In the genomic region with DNA sequence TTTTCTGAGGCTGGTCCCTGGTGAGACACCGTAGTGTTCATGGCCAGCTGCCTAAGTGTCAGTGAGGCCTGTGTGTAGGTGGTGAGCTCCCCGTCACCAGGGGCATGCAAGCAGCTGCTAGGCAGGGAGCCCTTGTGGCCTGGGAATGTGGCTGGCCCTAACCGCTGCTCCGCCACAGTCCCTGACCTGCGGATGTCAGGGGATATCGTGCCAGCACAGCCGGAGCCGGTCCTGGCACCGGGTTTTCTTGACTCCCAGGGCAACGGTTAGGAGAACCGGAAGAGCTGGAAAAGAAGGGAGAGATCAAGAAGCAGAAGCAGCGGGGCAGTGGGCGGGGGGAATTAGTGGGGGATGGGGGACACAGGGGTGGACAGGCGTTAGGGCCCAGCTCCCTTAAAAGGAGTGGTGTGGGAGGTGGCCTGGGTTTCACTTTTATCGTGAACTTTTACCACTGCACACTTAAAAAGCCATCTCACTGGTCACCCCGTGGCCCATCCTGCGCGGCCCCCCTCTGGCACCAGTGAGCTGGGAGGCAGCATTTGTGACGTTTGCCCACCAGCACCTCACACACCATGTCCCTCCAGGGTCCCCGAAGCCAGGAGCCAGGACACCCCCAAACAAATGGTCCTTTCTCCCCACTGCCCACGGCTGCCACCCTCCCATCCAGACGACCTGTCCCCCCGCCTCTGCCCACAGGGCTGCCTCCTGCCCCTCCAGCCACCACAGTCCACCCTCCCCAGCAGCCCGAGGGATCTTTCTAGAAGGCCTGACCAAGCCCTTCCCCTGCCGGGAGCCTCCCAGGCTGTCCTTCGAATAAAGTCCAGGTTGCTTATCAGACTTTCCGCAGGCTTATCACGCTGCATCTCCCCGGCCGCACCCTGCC, we compare ENCODE assay signal across 8 cellular contexts. TPM values are rescaled to one million over a fixed set of nuclear protein-coding genes. Genes with fewer than 3 reads are reported as not detected.
A peak's percentile ranks its signal among the peaks of the same experiment; 100 is the strongest.
DNase-seq lines count a peak whose midpoint lies in the region; ATAC-seq and TF ChIP-seq lines count a peak whose summit lies in the region.

No MANE protein-coding gene starts in this region.

- peak; percentile 37 for DNase-seq in G401 (ENCODE audit: low spot score)
- no peak for DNase-seq in RWPE2 (ENCODE audit: low spot score)
- peak; percentile 55 for DNase-seq in fibroblast of pulmonary artery (ENCODE audit: low read depth)
- no peak for DNase-seq in activated CD4-positive, alpha-beta T cell treated with anti-CD3 and anti-CD28 coated beads, Interleukin-2, amount 10 ng/mL, durations not matched to agents 24 days and 14 days
- DNase-seq in NCI-H748 (lab: John Stamatoyannopoulos, UW; ENCODE audit: unreplicated experiment): no peak

- no peak overlapping the region for H3K4me3 Mint-ChIP-seq in activated CD4-positive, alpha-beta T cell treated with anti-CD3 and anti-CD28 coated beads, Interleukin-2, amount 10 ng/mL, durations not matched to agents 24 days and 14 days

- no peaks in the 10 kb centered on the region for H3K27me3 ChIP-seq in RWPE2 (ENCODE audit: insufficient read depth, poor library complexity, severe bottlenecking)
- no peaks in the 10 kb centered on the region for H3K27me3 ChIP-seq in parathyroid adenoma (ENCODE audit: control insufficient read depth, insufficient read depth, low read length)

- in situ Hi-C loops in G401 (cut with HindIII; ENCODE audit: low sequenced_read_pairs): no loop called here

- H3K9me3 ChIP-seq in RWPE2 (ENCODE audit: severe bottlenecking): no peaks in the 10 kb centered on the region
- no peaks in the 10 kb centered on the region for H3K9me3 ChIP-seq in parathyroid adenoma (ENCODE audit: control insufficient read depth, low read length)

- peak overlapping the region; percentile 45 for H3K27ac ChIP-seq in RWPE2 (ENCODE audit: poor library complexity, severe bottlenecking)
- H3K27ac ChIP-seq in parathyroid adenoma: peak overlapping the region; percentile 63

- no peak overlapping the region for H3K27ac Mint-ChIP-seq in activated CD4-positive, alpha-beta T cell treated with anti-CD3 and anti-CD28 coated beads, Interleukin-2, amount 10 ng/mL, durations not matched to agents 24 days and 14 days

- intact Hi-C loops in activated CD4-positive, alpha-beta T cell treated with anti-CD3 and anti-CD28 coated beads, Interleukin-2, amount 10 ng/mL, durations not matched to agents 24 days and 14 days (cut with micrococcal nuclease): no loop called here

- H3K36me3 Mint-ChIP-seq in activated CD4-positive, alpha-beta T cell treated with anti-CD3 and anti-CD28 coated beads, Interleukin-2, amount 10 ng/mL, durations not matched to agents 24 days and 14 days (ENCODE audit: low read depth): no peaks in the 10 kb centered on the region

- peak overlapping the region; percentile 79 for H3K4me2 ChIP-seq in parathyroid adenoma (ENCODE audit: low read length)

- peaks cover 2% of the 10 kb centered on the region for H3K4me1 Mint-ChIP-seq in activated CD4-positive, alpha-beta T cell treated with anti-CD3 and anti-CD28 coated beads, Interleukin-2, amount 10 ng/mL, durations not matched to agents 24 days and 14 days

- H3K4me3 ChIP-seq in RWPE2 (ENCODE audit: severe bottlenecking) (no peak overlapping the region), fibroblast of pulmonary artery (replicated peaks; ENCODE audit: low read depth, low read length) (no peak overlapping the region), parathyroid adenoma (ENCODE audit: low read depth, low read length) (peak overlapping the region; percentile 65)

- H3K4me1 ChIP-seq in RWPE2 (ENCODE audit: insufficient read depth, poor library complexity, severe bottlenecking) (peaks cover 21% of the 10 kb centered on the region), parathyroid adenoma (peaks cover 29% of the 10 kb centered on the region)

- peak overlapping the region; percentile 86 for H2AFZ ChIP-seq in parathyroid adenoma

- TF ChIP-seq CTCF in RWPE2 (IDR thresholded peaks at IDR 0.05; ENCODE audit: poor library complexity, severe bottlenecking) (no peak), fibroblast of pulmonary artery (IDR thresholded peaks at IDR 0.05; ENCODE audit: low read length, missing control alignments) (no peak), parathyroid adenoma (IDR thresholded peaks at IDR 0.05) (no peak)

- H3K36me3 ChIP-seq in RWPE2 (ENCODE audit: low read depth): no peaks in the 10 kb centered on the region
- no peaks in the 10 kb centered on the region for H3K36me3 ChIP-seq in parathyroid adenoma (ENCODE audit: control insufficient read depth, insufficient read depth, low read length)

- H3K79me2 ChIP-seq in parathyroid adenoma: peaks cover 4% of the 10 kb centered on the region

- no peak for ATAC-seq in RWPE2 (ENCODE audit: low read depth)
- ATAC-seq in GM18511 (IDR thresholded peaks at IDR 0.05; ENCODE audit: unreplicated experiment): no peak
- no peak for ATAC-seq in GM18873 (IDR thresholded peaks at IDR 0.05; ENCODE audit: low FRiP score, unreplicated experiment)

- no peak overlapping the region for H3K9ac ChIP-seq in parathyroid adenoma

- H3K9me3 Mint-ChIP-seq in activated CD4-positive, alpha-beta T cell treated with anti-CD3 and anti-CD28 coated beads, Interleukin-2, amount 10 ng/mL, durations not matched to agents 24 days and 14 days: no peaks in the 10 kb centered on the region

- peaks cover 2% of the 10 kb centered on the region for H3K27me3 Mint-ChIP-seq in activated CD4-positive, alpha-beta T cell treated with anti-CD3 and anti-CD28 coated beads, Interleukin-2, amount 10 ng/mL, durations not matched to agents 24 days and 14 days

RNA-seq across cellular contexts. Expression of a gene that starts 1.7 kb away (rescaled TPM):
- total RNA-seq in G401 (2014; rRNA removed; shearing (Covaris generic)): 12.3 and 13.0 TPM in 2 replicates
- 1.8 TPM in 2 replicates for total RNA-seq in activated CD4-positive, alpha-beta T cell treated with anti-CD3 and anti-CD28 coated beads, Interleukin-2, amount 10 ng/mL, durations not matched to agents 24 days and 14 days

RNA-seq across cellular contexts. Expression of a gene that starts 43.2 kb away (rescaled TPM):
- total RNA-seq in G401 (2014; rRNA removed; shearing (Covaris generic)): 96.8 and 104 TPM in 2 replicates
- 89.5 and 94.3 TPM in 2 replicates for total RNA-seq in activated CD4-positive, alpha-beta T cell treated with anti-CD3 and anti-CD28 coated beads, Interleukin-2, amount 10 ng/mL, durations not matched to agents 24 days and 14 days

Comparison
In these comparisons a context has a peak if more than half of its experiments do, and no peak if none do; other contexts are left out.
1. DNase-seq: peak in G401 (single experiment) and fibroblast of pulmonary artery (single experiment); none in RWPE2 (single experiment), activated CD4-positive, alpha-beta T cell treated with anti-CD3 and anti-CD28 coated beads, Interleukin-2, amount 10 ng/mL, durations not matched to agents 24 days and 14 days (single experiment) and NCI-H748 (single experiment).